In genomic region chr20:53834044-53834442, GRCh38 we compare ENCODE assay signal across 12 cellular contexts.
DNase-seq lines count a peak whose midpoint lies in the region; ATAC-seq, FAIRE-seq and TF ChIP-seq lines count a peak whose summit lies in the region.
"Had no signal": no experiment of that assay in that cellular context is flagged by ENCODE, and none has a peak within 500 bp of the region (broad histone marks: within the 10 kb centered on the region; RNA-seq: fewer than 3 reads in every experiment).

No MANE protein-coding gene starts in this region.

- no peak overlapping the region for H3K4me2 ChIP-seq in astrocyte (ENCODE audit: low read length)

- ATAC-seq in GM18511 (IDR thresholded peaks at IDR 0.05; ENCODE audit: unreplicated experiment) (peak; percentile 44), HG03025 (IDR thresholded peaks at IDR 0.05; ENCODE audit: low FRiP score, unreplicated experiment) (no peak), HG03280 (IDR thresholded peaks at IDR 0.05; ENCODE audit: unreplicated experiment) (no peak)

- no peaks in the 10 kb centered on the region for H3K27me3 Mint-ChIP-seq in astrocyte (ENCODE audit: low read depth, unreplicated experiment)
- H3K27me3 Mint-ChIP-seq: activated CD4-positive, alpha-beta memory T cell treated with anti-CD3 and anti-CD28 coated beads, Interleukin-2, amount 10 ng/mL, durations not matched to agents 7 days and 5 days had no signal

- no peaks in the 10 kb centered on the region for H3K9me3 ChIP-seq in astrocyte (ENCODE audit: insufficient read depth, low read depth, low read length)

- no peaks in the 10 kb centered on the region for H3K79me2 ChIP-seq in astrocyte (ENCODE audit: insufficient read depth, low read length)

- no peak overlapping the region for H2AFZ ChIP-seq in astrocyte (ENCODE audit: low read depth, low read length)

- TF ChIP-seq CTCF in astrocyte (IDR thresholded peaks at IDR 0.05; ENCODE audit: insufficient read depth, low read depth, low read length) = no peak

- H3K27ac Mint-ChIP-seq in astrocyte (ENCODE audit: unreplicated experiment) = no peak overlapping the region

- no peaks in the 10 kb centered on the region for H3K27me3 ChIP-seq in astrocyte (ENCODE audit: insufficient read depth, low read length)

- no peaks in the 10 kb centered on the region for H4K20me1 ChIP-seq in astrocyte (ENCODE audit: insufficient read depth, low read length)

- no peak overlapping the region for H3K9ac ChIP-seq in astrocyte (ENCODE audit: low read length)

- peaks cover 21% of the 10 kb centered on the region for H3K4me1 ChIP-seq in astrocyte (ENCODE audit: insufficient read depth, low read length)

- no peak overlapping the region for H3K4me3 Mint-ChIP-seq in astrocyte (ENCODE audit: unreplicated experiment)
- H3K4me3 Mint-ChIP-seq: activated CD4-positive, alpha-beta memory T cell treated with anti-CD3 and anti-CD28 coated beads, Interleukin-2, amount 10 ng/mL, durations not matched to agents 7 days and 5 days had no signal

- FAIRE-seq in astrocyte (lab: Jason Lieb, UNC) = no peak

- H3K9me3 Mint-ChIP-seq in astrocyte (ENCODE audit: unreplicated experiment) = no peaks in the 10 kb centered on the region

- no peaks in the 10 kb centered on the region for H3K36me3 ChIP-seq in astrocyte (ENCODE audit: insufficient read depth, low read length)

- DNase-seq in A172 (ENCODE audit: low spot score) (peak; percentile 88), LHCN-M2 (ENCODE audit: low read depth) (peak; percentile 47), astrocyte (ENCODE audit: low read depth) (peak; percentile 45), NCI-H1048 (lab: John Stamatoyannopoulos, UW) (no peak), NCI-H2029 treated with DMSO at 0.1 percent for 48 hours (lab: John Stamatoyannopoulos, UW) (no peak)
- DNase-seq: activated CD4-positive, alpha-beta memory T cell treated with anti-CD3 and anti-CD28 coated beads, Interleukin-2, amount 10 ng/mL, durations not matched to agents 7 days and 5 days; anterior cingulate cortex; hippocampal formation; NCI-H446 treated with DMSO at 0.1 percent for 48 hours had no signal

- no peak overlapping the region for H3K4me3 ChIP-seq in astrocyte (ENCODE audit: insufficient read depth, low read depth, low read length)

- H3K4me1 Mint-ChIP-seq in astrocyte (ENCODE audit: low read depth, unreplicated experiment) = peaks cover 23% of the 10 kb centered on the region

- H3K36me3 Mint-ChIP-seq in astrocyte (ENCODE audit: low read depth, unreplicated experiment) = peaks cover 3% of the 10 kb centered on the region

- H3K27ac ChIP-seq in astrocyte (ENCODE audit: low read depth, low read length) = no peak overlapping the region

Comparison
In these comparisons a context has a peak if more than half of its experiments do, and no peak if none do; other contexts are left out.
1. DNase-seq: peak in A172 (single experiment), LHCN-M2 (single experiment) and astrocyte (single experiment); none in NCI-H1048 (single experiment) and NCI-H2029 treated with DMSO at 0.1 percent for 48 hours (single experiment).